1 cellular context compared by ENCODE assay signal in genomic region chr22:39556970-39557811, GRCh38.
TF ChIP-seq lines count a peak whose summit lies in the region.

No MANE protein-coding gene starts in this region.

TF ChIP-seq in WTC11, 78 proteins besides CTCF, POLR2A, EP300 and RAD21 (continued from another document):
- TF ChIP-seq ZNF232 (CRISPR knock-in tag; IDR thresholded peaks at IDR 0.05) (no peak), ETV6 (CRISPR knock-in tag; IDR thresholded peaks at IDR 0.05) (no peak), FOXP4 (CRISPR knock-in tag; IDR thresholded peaks at IDR 0.05) (no peak), AFF4 (CRISPR knock-in tag; IDR thresholded peaks at IDR 0.05; ENCODE audit: borderline replicate concordance) (no peak), ERG (CRISPR knock-in tag; IDR thresholded peaks at IDR 0.05) (no peak), PRDM15 (CRISPR knock-in tag; IDR thresholded peaks at IDR 0.05) (no peak), IRF1 (CRISPR knock-in tag; IDR thresholded peaks at IDR 0.05) (no peak), SP1 (CRISPR knock-in tag; conservative IDR thresholded peaks at IDR 0.05) (no peak), TEAD4 (CRISPR knock-in tag; IDR thresholded peaks at IDR 0.05) (no peak), GRHL2 (CRISPR knock-in tag; IDR thresholded peaks at IDR 0.05; ENCODE audit: insufficient replicate concordance, severe bottlenecking) (no peak), NFE2L1 (CRISPR knock-in tag; IDR thresholded peaks at IDR 0.05) (no peak), PREB (CRISPR knock-in tag; IDR thresholded peaks at IDR 0.05; ENCODE audit: borderline replicate concordance) (no peak)
TF ChIP-seq in WTC11: peak in this region for 0.
